Comparison of ENCODE assay signal across 10 cellular contexts in genomic region chr12:93094988-93095737, GRCh38.
DNase-seq lines count a peak whose midpoint lies in the region; ATAC-seq and TF ChIP-seq lines count a peak whose summit lies in the region.
"Had no signal": no experiment of that assay in that cellular context is flagged by ENCODE, and none has a peak within 500 bp of the region (broad histone marks: within the 10 kb centered on the region; RNA-seq: fewer than 3 reads in every experiment).

No MANE protein-coding gene starts in this region.

- H3K4me1 Mint-ChIP-seq in activated CD8-positive, alpha-beta T cell treated with anti-CD3 and anti-CD28 coated beads for 36 hours (ENCODE audit: low read depth): peaks cover 23% of the 10 kb centered on the region

- ATAC-seq in GM19455 (IDR thresholded peaks at IDR 0.05; ENCODE audit: unreplicated experiment) (peak; percentile 84), HG03103 (IDR thresholded peaks at IDR 0.05; ENCODE audit: low read depth, unreplicated experiment) (peak; percentile 84)
- peak; percentile 50 for ATAC-seq in activated CD8-positive, alpha-beta T cell treated with anti-CD3 and anti-CD28 coated beads for 36 hours

- CTCF ChIA-PET in activated CD8-positive, alpha-beta T cell treated with anti-CD3 and anti-CD28 coated beads for 36 hours (lab: Charles Lee): no interaction called here

- no peaks in the 10 kb centered on the region for H3K9me3 Mint-ChIP-seq in activated CD8-positive, alpha-beta T cell treated with anti-CD3 and anti-CD28 coated beads for 36 hours
- H3K9me3 Mint-ChIP-seq: activated T-cell treated with anti-CD3 and anti-CD28 coated beads, Interleukin-2, amount 50 U/mL, for 4 hours had no signal

- H3K36me3 Mint-ChIP-seq in activated CD8-positive, alpha-beta T cell treated with anti-CD3 and anti-CD28 coated beads for 36 hours (ENCODE audit: low read depth): no peaks in the 10 kb centered on the region

- POLR2A ChIA-PET in activated CD8-positive, alpha-beta T cell treated with anti-CD3 and anti-CD28 coated beads for 36 hours (lab: Charles Lee): no interaction called here

- DNase-seq in GM12865 (ENCODE audit: low read depth) (peak; percentile 85), occipital lobe (lab: John Stamatoyannopoulos, UW) (no peak), hypothalamus (lab: John Stamatoyannopoulos, UW) (no peak), NCI-H82 (lab: John Stamatoyannopoulos, UW) (no peak)
- peak; percentile 49 for DNase-seq in activated CD8-positive, alpha-beta T cell treated with anti-CD3 and anti-CD28 coated beads for 36 hours
- no peak for DNase-seq in activated effector memory CD4-positive, alpha-beta T cell treated with anti-CD3 and anti-CD28 coated beads, Interleukin-2, amount 50 U/mL, for 16 hours
- DNase-seq: activated T-cell treated with anti-CD3 and anti-CD28 coated beads, Interleukin-2, amount 50 U/mL, for 4 hours; NCI-H526 treated with DMSO at 0.1 percent for 48 hours had no signal

- H3K4me3 Mint-ChIP-seq in activated CD8-positive, alpha-beta T cell treated with anti-CD3 and anti-CD28 coated beads for 36 hours: no peak overlapping the region
- H3K4me3 Mint-ChIP-seq: activated T-cell treated with anti-CD3 and anti-CD28 coated beads, Interleukin-2, amount 50 U/mL, for 4 hours had no signal

- intact Hi-C loops in activated CD8-positive, alpha-beta T cell treated with anti-CD3 and anti-CD28 coated beads for 36 hours (cut with micrococcal nuclease): loop anchor here (5.0 to 10.0 kb wide), 5 partner anchors 108 to 320 kb away; no protein-coding TSS in a partner anchor

- TF ChIP-seq CTCF in GM12865 (IDR thresholded peaks at IDR 0.05; ENCODE audit: insufficient read depth, low read depth, low read length, missing control alignments): no peak
- no peak for TF ChIP-seq CTCF in activated CD8-positive, alpha-beta T cell treated with anti-CD3 and anti-CD28 coated beads for 36 hours (IDR thresholded peaks at IDR 0.05)

- H3K4me3 ChIP-seq in GM12865 (ENCODE audit: low read depth, low read length): no peak overlapping the region; the same call in 1 of the 2 replicates

- peak overlapping the region; percentile 2 for H3K27ac Mint-ChIP-seq in activated CD8-positive, alpha-beta T cell treated with anti-CD3 and anti-CD28 coated beads for 36 hours

- no peaks in the 10 kb centered on the region for H3K27me3 Mint-ChIP-seq in activated CD8-positive, alpha-beta T cell treated with anti-CD3 and anti-CD28 coated beads for 36 hours

Comparison
In these comparisons a context has a peak if more than half of its experiments do, and no peak if none do; other contexts are left out.
1. DNase-seq: peak in GM12865 (single experiment) and activated CD8-positive, alpha-beta T cell treated with anti-CD3 and anti-CD28 coated beads for 36 hours (single experiment); none in occipital lobe (single experiment), hypothalamus (0 of 51), activated effector memory CD4-positive, alpha-beta T cell treated with anti-CD3 and anti-CD28 coated beads, Interleukin-2, amount 50 U/mL, for 16 hours (single experiment) and NCI-H82 (single experiment).
2. Peak in every context shown above with its lines, with median percentiles within 50 percentile points of each other: ATAC-seq.